ENCODE assay signal across 11 cellular contexts in genomic region chr7:2109251-2109935, GRCh38.
DNase-seq lines count a peak whose midpoint lies in the region; ATAC-seq and TF ChIP-seq lines count a peak whose summit lies in the region.
"Had no signal": no experiment of that assay in that cellular context is flagged by ENCODE, and none has a peak within 500 bp of the region (broad histone marks: within the 10 kb centered on the region; RNA-seq: fewer than 3 reads in every experiment).

No MANE protein-coding gene starts in this region.

- peak overlapping the region; percentile 16; the same call in 1 of the 2 replicates for H3K27ac ChIP-seq in SK-N-MC
- H3K27ac ChIP-seq: ascending aorta, left ventricle myocardium inferior had no signal

- no peaks in the 10 kb centered on the region for H3K27me3 Mint-ChIP-seq in activated T-cell treated with anti-CD3 and anti-CD28 coated beads, Interleukin-2, amount 50 U/mL, for 24 hours
- H3K27me3 Mint-ChIP-seq in glutamatergic neuron (ENCODE audit: unreplicated experiment) = peaks cover 24% of the 10 kb centered on the region

- H3K4me1 Mint-ChIP-seq in activated T-cell treated with anti-CD3 and anti-CD28 coated beads, Interleukin-2, amount 50 U/mL, for 24 hours (ENCODE audit: low read depth) = peaks cover 46% of the 10 kb centered on the region
- peaks cover 62% of the 10 kb centered on the region for H3K4me1 Mint-ChIP-seq in glutamatergic neuron (ENCODE audit: low read depth, unreplicated experiment)

- ATAC-seq in HG02852 (IDR thresholded peaks at IDR 0.05; ENCODE audit: unreplicated experiment) = no peak

- H3K4me3 Mint-ChIP-seq in activated T-cell treated with anti-CD3 and anti-CD28 coated beads, Interleukin-2, amount 50 U/mL, for 24 hours = no peak overlapping the region
- H3K4me3 Mint-ChIP-seq in glutamatergic neuron (ENCODE audit: unreplicated experiment) = peak overlapping the region; percentile 44

- no peaks in the 10 kb centered on the region for H3K9me3 ChIP-seq in SK-N-MC (ENCODE audit: low read depth, low read length)
- H3K9me3 ChIP-seq: ascending aorta, left ventricle myocardium inferior had no signal

- H3K36me3 ChIP-seq in SK-N-MC (ENCODE audit: insufficient read depth, low read length) = no peaks in the 10 kb centered on the region; the same call in 1 of the 2 replicates
- H3K36me3 ChIP-seq: ascending aorta, left ventricle myocardium inferior had no signal

- H3K27ac Mint-ChIP-seq in activated T-cell treated with anti-CD3 and anti-CD28 coated beads, Interleukin-2, amount 50 U/mL, for 24 hours = peak overlapping the region; percentile 87
- peak overlapping the region; percentile 94 for H3K27ac Mint-ChIP-seq in glutamatergic neuron (ENCODE audit: unreplicated experiment)

- peak overlapping the region; percentile 37 for H3K9ac ChIP-seq in SK-N-MC (ENCODE audit: insufficient read length)

- peaks cover 24% of the 10 kb centered on the region for H3K36me3 Mint-ChIP-seq in activated T-cell treated with anti-CD3 and anti-CD28 coated beads, Interleukin-2, amount 50 U/mL, for 24 hours (ENCODE audit: low read depth)
- no peaks in the 10 kb centered on the region for H3K36me3 Mint-ChIP-seq in glutamatergic neuron (ENCODE audit: unreplicated experiment)

- H3K4me3 ChIP-seq in SK-N-MC = no peak overlapping the region
- H3K4me3 ChIP-seq: ascending aorta, left ventricle myocardium inferior had no signal

- DNase-seq in activated T-cell treated with anti-CD3 and anti-CD28 coated beads, Interleukin-2, amount 50 U/mL, for 24 hours = no peak
- DNase-seq in activated T-cell treated with anti-CD3 and anti-CD28 coated beads for 4 hours (no peak), SK-N-MC (ENCODE audit: low read depth, low spot score) (no peak), glutamatergic neuron (no peak), superior temporal gyrus (ENCODE audit: extremely low spot score) (peak; percentile 32), DMS79 (lab: John Stamatoyannopoulos, UW) (no peak), NCI-H2227 treated with DMSO at 0.1 percent for 48 hours (lab: John Stamatoyannopoulos, UW) (no peak)
- DNase-seq: left ventricle myocardium inferior had no signal

- no peak for TF ChIP-seq CTCF in glutamatergic neuron (IDR thresholded peaks at IDR 0.05; ENCODE audit: partially characterized antibody, unreplicated experiment)

- no peaks in the 10 kb centered on the region for H3K9me3 Mint-ChIP-seq in activated T-cell treated with anti-CD3 and anti-CD28 coated beads, Interleukin-2, amount 50 U/mL, for 24 hours
- peaks cover 27% of the 10 kb centered on the region for H3K9me3 Mint-ChIP-seq in glutamatergic neuron (ENCODE audit: unreplicated experiment)
- H3K9me3 Mint-ChIP-seq: activated T-cell treated with anti-CD3 and anti-CD28 coated beads, Interleukin-2, amount 50 U/mL, for 72 hours had no signal
